In the genomic region with DNA sequence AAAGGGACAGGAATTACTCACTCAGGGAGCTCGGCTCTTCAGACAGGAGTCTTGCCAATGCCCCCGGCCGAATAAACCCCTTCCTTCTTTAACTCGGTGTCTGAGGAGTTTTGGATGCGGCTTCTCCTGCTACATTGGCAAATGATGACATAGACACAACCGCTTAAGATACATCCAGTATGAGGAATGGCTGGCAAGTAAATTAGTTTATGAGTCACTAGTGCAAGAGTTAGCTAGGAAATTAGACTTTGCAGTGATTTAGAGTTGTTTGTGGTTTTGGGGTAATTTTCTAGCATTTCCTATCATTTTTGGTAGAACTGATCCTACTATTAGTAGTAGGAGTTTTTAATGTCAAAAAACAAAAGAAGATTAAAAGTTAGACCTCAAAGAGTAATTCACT, we compare ENCODE assay signal across 23 cellular contexts.
"Had no signal": no experiment of that assay in that cellular context is flagged by ENCODE, and none has a peak within 500 bp of the region (broad histone marks: within the 10 kb centered on the region; RNA-seq: fewer than 3 reads in every experiment).

No MANE protein-coding gene starts in this region.

- H3K4me3 Mint-ChIP-seq: activated CD4-positive, alpha-beta memory T cell treated with anti-CD3 and anti-CD28 coated beads, Interleukin-2, amount 10 ng/mL, durations not matched to agents 7 days and 5 days; activated CD4-positive, alpha-beta T cell treated with anti-CD3 and anti-CD28 coated beads, Interleukin-2, amount 10 ng/mL, durations not matched to agents 24 days and 14 days; activated naive CD4-positive, alpha-beta T cell treated with anti-CD3 and anti-CD28 coated beads, Interleukin-2, amount 10 ng/mL, durations not matched to agents 7 days and 5 days; activated T-cell treated with anti-CD3 and anti-CD28 coated beads, Interleukin-2, amount 50 U/mL, for 72 hours; effector memory CD8-positive, alpha-beta T cell; natural killer cell treated with Interleukin-12 subunit alpha and Interleukin-12 subunit beta and Interleukin-15 and Interleukin-18, amount 100 ng/mL, for 72 hours; T-helper 1 cell treated with Interleukin-12 subunit alpha and Interleukin-12 subunit beta and Interleukin-4 antibody, amounts not matched to agents 30 μg/mL and 1 μg/mL, for 36 hours had no signal

- H3K27ac ChIP-seq: brain microvascular endothelial cell, esophagus muscularis mucosa, gastroesophageal sphincter, parathyroid adenoma, tibial artery had no signal

- H3K9me3 ChIP-seq: esophagus muscularis mucosa, gastroesophageal sphincter, tibial artery had no signal

- H3K27me3 ChIP-seq: brain microvascular endothelial cell, esophagus muscularis mucosa, gastroesophageal sphincter, tibial artery had no signal

- H3K4me1 Mint-ChIP-seq: activated CD4-positive, alpha-beta memory T cell treated with anti-CD3 and anti-CD28 coated beads, Interleukin-2, amount 10 ng/mL, durations not matched to agents 7 days and 5 days; activated CD4-positive, alpha-beta T cell treated with anti-CD3 and anti-CD28 coated beads, Interleukin-2, amount 10 ng/mL, durations not matched to agents 24 days and 14 days; activated naive CD4-positive, alpha-beta T cell treated with anti-CD3 and anti-CD28 coated beads, Interleukin-2, amount 10 ng/mL, durations not matched to agents 7 days and 5 days had no signal

- DNase-seq: activated CD4-positive, alpha-beta memory T cell treated with anti-CD3 and anti-CD28 coated beads, Interleukin-2, amount 10 ng/mL, durations not matched to agents 7 days and 5 days; activated CD4-positive, alpha-beta T cell treated with anti-CD3 and anti-CD28 coated beads, Interleukin-2, amount 10 ng/mL, durations not matched to agents 24 days and 14 days; activated effector memory CD4-positive, alpha-beta T cell treated with Interleukin-2 at 50 U/mL for 16 hours; activated naive CD4-positive, alpha-beta T cell treated with anti-CD3 and anti-CD28 coated beads, Interleukin-2, amount 10 ng/mL, durations not matched to agents 7 days and 5 days; activated T-cell treated with anti-CD3 and anti-CD28 coated beads, Interleukin-2, amount 50 U/mL, for 72 hours; brain microvascular endothelial cell; caudate nucleus; dermis blood vessel endothelial cell; effector memory CD8-positive, alpha-beta T cell; head of caudate nucleus; hypothalamus; left ventricle myocardium superior; nucleus accumbens; right cardiac atrium; stimulated activated CD4-positive, alpha-beta T cell treated with anti-CD3 and anti-CD28 coated beads, Interleukin-12 subunit alpha, Interleukin-12 subunit beta, amount 100 ng/mL, for 4 hours; stimulated activated CD4-positive, alpha-beta T cell treated with anti-CD3 and anti-CD28 coated beads, Interleukin-4, amount 100 ng/mL, for 4 hours; stimulated activated naive CD8-positive, alpha-beta T cell treated with anti-CD3 and anti-CD28 coated beads, Interleukin-15, Interleukin-2, amounts not matched to agents 100 U/mL and 50 U/mL, for 24 hours; tibial artery had no signal

- ATAC-seq: activated T-cell treated with anti-CD3 and anti-CD28 coated beads, Interleukin-2, amount 50 U/mL, for 72 hours; effector memory CD8-positive, alpha-beta T cell; gastroesophageal sphincter; left ventricle myocardium superior; natural killer cell treated with Interleukin-12 subunit alpha and Interleukin-12 subunit beta and Interleukin-15 and Interleukin-18, amount 100 ng/mL, for 72 hours; right cardiac atrium; stimulated activated naive CD8-positive, alpha-beta T cell treated with anti-CD3 and anti-CD28 coated beads, Interleukin-15, Interleukin-2, amounts not matched to agents 100 U/mL and 50 U/mL, for 24 hours had no signal

- H3K9ac ChIP-seq: parathyroid adenoma had no signal

- H3K27ac Mint-ChIP-seq: activated CD4-positive, alpha-beta memory T cell treated with anti-CD3 and anti-CD28 coated beads, Interleukin-2, amount 10 ng/mL, durations not matched to agents 7 days and 5 days; activated CD4-positive, alpha-beta T cell treated with anti-CD3 and anti-CD28 coated beads, Interleukin-2, amount 10 ng/mL, durations not matched to agents 24 days and 14 days; activated naive CD4-positive, alpha-beta T cell treated with anti-CD3 and anti-CD28 coated beads, Interleukin-2, amount 10 ng/mL, durations not matched to agents 7 days and 5 days; activated T-cell treated with anti-CD3 and anti-CD28 coated beads, Interleukin-2, amount 50 U/mL, for 72 hours; effector memory CD8-positive, alpha-beta T cell; natural killer cell treated with Interleukin-12 subunit alpha and Interleukin-12 subunit beta and Interleukin-15 and Interleukin-18, amount 100 ng/mL, for 72 hours; T-helper 1 cell treated with Interleukin-12 subunit alpha and Interleukin-12 subunit beta and Interleukin-4 antibody, amounts not matched to agents 30 μg/mL and 1 μg/mL, for 36 hours had no signal

- H3K36me3 ChIP-seq: brain microvascular endothelial cell, esophagus muscularis mucosa, gastroesophageal sphincter, tibial artery had no signal

- H3K27me3 Mint-ChIP-seq: activated CD4-positive, alpha-beta memory T cell treated with anti-CD3 and anti-CD28 coated beads, Interleukin-2, amount 10 ng/mL, durations not matched to agents 7 days and 5 days; activated CD4-positive, alpha-beta T cell treated with anti-CD3 and anti-CD28 coated beads, Interleukin-2, amount 10 ng/mL, durations not matched to agents 24 days and 14 days; activated naive CD4-positive, alpha-beta T cell treated with anti-CD3 and anti-CD28 coated beads, Interleukin-2, amount 10 ng/mL, durations not matched to agents 7 days and 5 days; effector memory CD8-positive, alpha-beta T cell; natural killer cell treated with Interleukin-12 subunit alpha and Interleukin-12 subunit beta and Interleukin-15 and Interleukin-18, amount 100 ng/mL, for 72 hours had no signal

- H3K9me3 Mint-ChIP-seq: activated CD4-positive, alpha-beta memory T cell treated with anti-CD3 and anti-CD28 coated beads, Interleukin-2, amount 10 ng/mL, durations not matched to agents 7 days and 5 days; activated CD4-positive, alpha-beta T cell treated with anti-CD3 and anti-CD28 coated beads, Interleukin-2, amount 10 ng/mL, durations not matched to agents 24 days and 14 days; activated naive CD4-positive, alpha-beta T cell treated with anti-CD3 and anti-CD28 coated beads, Interleukin-2, amount 10 ng/mL, durations not matched to agents 7 days and 5 days; activated T-cell treated with anti-CD3 and anti-CD28 coated beads, Interleukin-2, amount 50 U/mL, for 72 hours; effector memory CD8-positive, alpha-beta T cell had no signal

- H3K4me1 ChIP-seq: esophagus muscularis mucosa, gastroesophageal sphincter, parathyroid adenoma, tibial artery had no signal

- H3K4me3 ChIP-seq: esophagus muscularis mucosa, gastroesophageal sphincter, tibial artery had no signal
